In the genomic region with DNA sequence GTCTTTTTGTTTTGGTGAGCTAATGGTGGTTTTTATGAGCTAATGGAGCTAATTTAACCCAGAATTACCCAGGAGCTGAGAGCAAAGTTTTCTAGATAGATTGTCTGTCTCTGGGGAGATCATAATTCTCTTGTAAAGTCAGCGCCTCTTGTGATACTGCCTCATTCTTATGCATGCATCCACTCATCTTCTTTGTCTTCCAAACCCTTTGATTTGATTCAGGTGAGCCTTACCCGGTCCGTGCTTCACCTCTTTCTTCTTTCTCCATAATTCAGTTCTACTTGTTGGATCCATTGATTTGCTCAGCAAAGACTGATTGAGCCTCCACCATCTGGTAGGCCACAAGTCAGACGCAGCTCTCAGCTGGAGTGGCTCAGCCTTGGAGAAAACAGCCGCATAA, we compare ENCODE assay signal across 19 cellular contexts.
"Had no signal": no experiment of that assay in that cellular context is flagged by ENCODE, and none has a peak within 500 bp of the region (broad histone marks: within the 10 kb centered on the region; RNA-seq: fewer than 3 reads in every experiment).

No MANE protein-coding gene starts in this region.

- H3K36me3 ChIP-seq: breast epithelium, spleen, vagina had no signal

- H3K4me1 ChIP-seq: breast epithelium, spleen, testis, vagina had no signal

- H3K27ac Mint-ChIP-seq: activated CD4-positive, alpha-beta T cell treated with anti-CD3 and anti-CD28 coated beads, Interleukin-2, amount 10 ng/mL, durations not matched to agents 24 days and 14 days; activated naive CD4-positive, alpha-beta T cell treated with anti-CD3 and anti-CD28 coated beads, Interleukin-2, amount 50 U/mL, for 72 hours; activated T-helper 17 cell treated with anti-CD3 and anti-CD28 coated beads, Interleukin-2, amount 50 U/mL, for 72 hours; natural killer cell; progenitor cell of endocrine pancreas; T-helper 17 cell had no signal

- H3K27me3 Mint-ChIP-seq: activated CD4-positive, alpha-beta T cell treated with anti-CD3 and anti-CD28 coated beads, Interleukin-2, amount 10 ng/mL, durations not matched to agents 24 days and 14 days had no signal

- H3K4me3 ChIP-seq: breast epithelium, spleen, testis, vagina had no signal

- H3K27me3 ChIP-seq: breast epithelium, spleen, testis, vagina had no signal

- DNase-seq: activated CD4-positive, alpha-beta T cell treated with anti-CD3 and anti-CD28 coated beads, Interleukin-2, amount 10 ng/mL, durations not matched to agents 24 days and 14 days; activated T-cell treated with anti-CD3 and anti-CD28 coated beads, Interleukin-2, amount 50 U/mL, for 1 hour; aorta; cortex of kidney; left ventricle myocardium superior; mammary epithelial cell; natural killer cell; spleen; stimulated activated CD4-positive, alpha-beta T cell treated with anti-CD3 and anti-CD28 coated beads, Interleukin-4, amount 100 ng/mL, for 1 hour; stimulated activated naive CD4-positive, alpha-beta T cell; T-helper 17 cell; testis had no signal

- H3K4me1 Mint-ChIP-seq: activated CD4-positive, alpha-beta T cell treated with anti-CD3 and anti-CD28 coated beads, Interleukin-2, amount 10 ng/mL, durations not matched to agents 24 days and 14 days; activated T-helper 17 cell treated with anti-CD3 and anti-CD28 coated beads, Interleukin-2, amount 50 U/mL, for 72 hours; natural killer cell; T-helper 17 cell had no signal

- ATAC-seq: activated CD4-positive, CD25-positive, alpha-beta regulatory T cell treated with anti-CD3 and anti-CD28 coated beads, Interleukin-2, amount 50 U/mL, for 24 hours; activated naive CD4-positive, alpha-beta T cell treated with anti-CD3 and anti-CD28 coated beads, Interleukin-2, amount 50 U/mL, for 72 hours; activated T-helper 17 cell treated with anti-CD3 and anti-CD28 coated beads, Interleukin-2, amount 50 U/mL, for 72 hours; left ventricle myocardium superior; natural killer cell; T-helper 17 cell had no signal

- H3K9me3 ChIP-seq: breast epithelium, spleen, testis, vagina had no signal

- H3K4me3 Mint-ChIP-seq: activated CD4-positive, alpha-beta T cell treated with anti-CD3 and anti-CD28 coated beads, Interleukin-2, amount 10 ng/mL, durations not matched to agents 24 days and 14 days; activated T-helper 17 cell treated with anti-CD3 and anti-CD28 coated beads, Interleukin-2, amount 50 U/mL, for 72 hours; natural killer cell; T-helper 17 cell had no signal

- H3K36me3 Mint-ChIP-seq: activated naive CD4-positive, alpha-beta T cell treated with anti-CD3 and anti-CD28 coated beads, Interleukin-2, amount 50 U/mL, for 72 hours; natural killer cell; type B pancreatic cell had no signal

- H3K27ac ChIP-seq: breast epithelium, spleen, testis, vagina had no signal

- H3K9me3 Mint-ChIP-seq: activated CD4-positive, alpha-beta T cell treated with anti-CD3 and anti-CD28 coated beads, Interleukin-2, amount 10 ng/mL, durations not matched to agents 24 days and 14 days; activated naive CD4-positive, alpha-beta T cell treated with anti-CD3 and anti-CD28 coated beads, Interleukin-2, amount 50 U/mL, for 72 hours; activated T-helper 17 cell treated with anti-CD3 and anti-CD28 coated beads, Interleukin-2, amount 50 U/mL, for 72 hours; natural killer cell; type B pancreatic cell had no signal
